26 cellular contexts compared by ENCODE assay signal in the genomic region with DNA sequence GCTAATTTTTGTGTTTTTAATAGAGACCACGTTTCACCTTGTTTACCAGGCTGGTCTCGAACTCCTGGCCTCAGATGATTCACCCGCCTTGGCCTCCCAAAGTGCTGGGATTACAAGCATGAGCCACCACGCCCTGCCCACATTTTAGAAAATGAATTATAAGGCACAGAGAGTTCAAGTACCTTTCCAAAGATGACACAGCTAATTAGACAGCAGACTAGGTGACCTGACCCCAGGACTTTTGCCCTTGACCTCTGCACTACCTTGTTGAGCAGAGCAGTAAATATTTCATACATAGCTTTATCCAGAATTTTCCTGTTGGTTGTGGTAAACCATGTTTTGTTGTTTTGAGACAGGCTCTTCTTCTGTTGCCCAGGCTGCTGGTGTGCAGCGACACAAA.
"Had no signal": no experiment of that assay in that cellular context is flagged by ENCODE, and none has a peak within 500 bp of the region (broad histone marks: within the 10 kb centered on the region; RNA-seq: fewer than 3 reads in every experiment).

No MANE protein-coding gene starts in this region.

- H3K27ac ChIP-seq: coronary artery, esophagus squamous epithelium, psoas muscle, suprapubic skin had no signal

- H3K27me3 Mint-ChIP-seq: effector memory CD8-positive, alpha-beta T cell; memory B cell; naive thymus-derived CD4-positive, alpha-beta T cell; stimulated activated naive CD8-positive, alpha-beta T cell treated with anti-CD3 and anti-CD28 coated beads, Interleukin-15, amount 100 ng/mL, for 72 hours had no signal

- H3K27ac Mint-ChIP-seq: effector memory CD8-positive, alpha-beta T cell; immature natural killer cell; memory B cell; mesothelial cell of epicardium; nephron had no signal

- H3K36me3 ChIP-seq: esophagus squamous epithelium, suprapubic skin had no signal

- H3K4me3 Mint-ChIP-seq: effector memory CD8-positive, alpha-beta T cell; immature natural killer cell; memory B cell; mesothelial cell of epicardium; naive thymus-derived CD4-positive, alpha-beta T cell; stimulated activated naive CD8-positive, alpha-beta T cell treated with anti-CD3 and anti-CD28 coated beads, Interleukin-15, amount 100 ng/mL, for 72 hours had no signal

- H3K4me1 ChIP-seq: psoas muscle had no signal

- H3K27me3 ChIP-seq: esophagus squamous epithelium, suprapubic skin had no signal

- H3K9me3 Mint-ChIP-seq: effector memory CD8-positive, alpha-beta T cell; immature natural killer cell; memory B cell; mesothelial cell of epicardium; naive thymus-derived CD4-positive, alpha-beta T cell; nephron; stimulated activated naive CD8-positive, alpha-beta T cell treated with anti-CD3 and anti-CD28 coated beads, Interleukin-15, amount 100 ng/mL, for 72 hours had no signal

- DNase-seq: effector memory CD8-positive, alpha-beta T cell; erythroblast; esophagus squamous epithelium; foreskin melanocyte; hypothalamus; immature natural killer cell; left ventricle myocardium superior; mucosa of descending colon; naive thymus-derived CD4-positive, alpha-beta T cell; nucleus accumbens; psoas muscle; right cardiac atrium; small intestine; stimulated activated CD4-positive, alpha-beta T cell treated with anti-CD3 and anti-CD28 coated beads, Interleukin-12 subunit alpha, Interleukin-12 subunit beta, amount 100 ng/mL, for 4 hours; stimulated activated CD4-positive, alpha-beta T cell treated with anti-CD3 and anti-CD28 coated beads, Interleukin-1b, Interleukin-23, amount 100 ng/mL, for 48 hours; stimulated activated CD4-positive, alpha-beta T cell treated with anti-CD3 and anti-CD28 coated beads, Interleukin-4, amount 100 ng/mL, for 1 hour; stimulated activated CD8-positive, alpha-beta memory T cell treated with anti-CD3 and anti-CD28 coated beads, Interleukin-4, amount 100 ng/mL, for 48 hours; stimulated activated naive CD4-positive, alpha-beta T cell; stimulated activated naive CD8-positive, alpha-beta T cell treated with anti-CD3 and anti-CD28 coated beads, Interleukin-15, amount 100 ng/mL, for 72 hours; trophoblast cell had no signal

- H3K9me3 ChIP-seq: esophagus squamous epithelium, mucosa of descending colon, psoas muscle, suprapubic skin had no signal

- ATAC-seq: effector memory CD8-positive, alpha-beta T cell; left ventricle myocardium superior; mucosa of descending colon; naive thymus-derived CD4-positive, alpha-beta T cell; psoas muscle; right cardiac atrium; stimulated activated naive CD8-positive, alpha-beta T cell treated with anti-CD3 and anti-CD28 coated beads, Interleukin-15, amount 100 ng/mL, for 72 hours had no signal

- H3K4me3 ChIP-seq: coronary artery, esophagus squamous epithelium, lung, mucosa of descending colon, psoas muscle, suprapubic skin had no signal
